In the genomic region with DNA sequence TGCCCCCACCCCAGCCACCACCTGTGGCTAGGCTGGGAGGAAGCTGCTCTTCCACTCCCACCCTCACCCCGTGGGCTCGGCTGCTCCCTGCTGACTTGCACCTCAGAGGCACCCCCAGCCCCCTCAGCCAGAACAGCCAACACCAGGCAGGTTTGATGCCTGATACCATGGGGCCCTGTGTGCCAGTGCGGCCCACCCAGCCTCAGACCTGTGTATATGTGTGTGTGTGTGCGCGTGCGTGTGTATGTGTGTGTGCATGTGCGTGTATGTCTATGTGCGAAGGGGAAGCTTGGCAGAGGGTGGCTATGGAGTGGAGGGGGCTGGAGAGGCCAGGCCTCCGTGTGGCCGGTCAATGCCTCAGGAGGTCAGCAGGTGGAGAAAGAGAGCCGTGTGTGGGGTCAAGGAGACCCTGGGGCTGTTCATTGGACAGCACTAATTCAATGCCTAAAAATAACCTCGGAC, we compare ENCODE assay signal across 8 cellular contexts. TPM values are rescaled to one million over a fixed set of nuclear protein-coding genes. Genes with fewer than 3 reads are reported as not detected.
DNase-seq lines count a peak whose midpoint lies in the region; ATAC-seq, FAIRE-seq and TF ChIP-seq lines count a peak whose summit lies in the region.

No MANE protein-coding gene starts in this region.

- peak overlapping the region; percentile 13; the same call in 1 of the 3 replicates for H3K4me2 ChIP-seq in A549

- no peak for TF ChIP-seq POLR2A in A549 (IDR thresholded peaks at IDR 0.05; ENCODE audit: low read length)

- H3K4me3 Mint-ChIP-seq in activated naive CD8-positive, alpha-beta T cell treated with anti-CD3 and anti-CD28 coated beads, Interleukin-2, amount 50 U/mL, for 24 hours = no peak overlapping the region

- WGBS in A549 (ENCODE audit: missing lambda C conversion rate) = 52% methylated on average over 10 of the region's 12 CpGs

- H3K27ac ChIP-seq in A549 = peak overlapping the region in 1 of 2 experiments; percentile 37; a peak in 1 of 6 replicates

- peaks cover 9% of the 10 kb centered on the region for H3K4me1 Mint-ChIP-seq in activated naive CD8-positive, alpha-beta T cell treated with anti-CD3 and anti-CD28 coated beads, Interleukin-2, amount 50 U/mL, for 24 hours

- no peaks in the 10 kb centered on the region for H3K36me3 ChIP-seq in H7 (replicated peaks; ENCODE audit: control insufficient read depth, insufficient read depth, low read length)

- H3K4me3 ChIP-seq in A549 (no peak overlapping the region), H7 (ENCODE audit: insufficient read depth, low read depth, low read length) (no peak overlapping the region)

- TF ChIP-seq EP300 in A549 (IDR thresholded peaks at IDR 0.05) = no peak

- no peaks in the 10 kb centered on the region for H3K9me3 Mint-ChIP-seq in activated naive CD8-positive, alpha-beta T cell treated with anti-CD3 and anti-CD28 coated beads, Interleukin-2, amount 50 U/mL, for 24 hours

- no peak for FAIRE-seq in A549 (lab: Jason Lieb, UNC)

- H3K36me3 Mint-ChIP-seq in activated naive CD8-positive, alpha-beta T cell treated with anti-CD3 and anti-CD28 coated beads, Interleukin-2, amount 50 U/mL, for 24 hours (ENCODE audit: low read depth) = no peaks in the 10 kb centered on the region

- TF ChIP-seq RAD21 in A549 (conservative IDR thresholded peaks at IDR 0.05 in 1 of 2, IDR thresholded peaks at IDR 0.05 in 1 of 2) = peak; percentile 81 to 84

- peak; percentile 72 for TF ChIP-seq CTCF in A549 (IDR thresholded peaks at IDR 0.05)

- no peak overlapping the region for H3K27ac Mint-ChIP-seq in activated naive CD8-positive, alpha-beta T cell treated with anti-CD3 and anti-CD28 coated beads, Interleukin-2, amount 50 U/mL, for 24 hours

- peaks cover 7% of the 10 kb centered on the region for H3K27me3 Mint-ChIP-seq in activated naive CD8-positive, alpha-beta T cell treated with anti-CD3 and anti-CD28 coated beads, Interleukin-2, amount 50 U/mL, for 24 hours

- CTCF ChIA-PET in A549 (lab: Yijun Ruan, JAX) = interaction anchor here (0.7 to 6.6 kb wide), 38 partner anchors 9 to 488 kb away, joined by 3 to 74 read pairs (median 5); a partner anchor contains a TSS

- POLR2A ChIA-PET in A549 (lab: Yijun Ruan, JAX) = no interaction called here

- no peaks in the 10 kb centered on the region for H3K27me3 ChIP-seq in H7 (ENCODE audit: control insufficient read depth, insufficient read depth, low read length)

- peak; percentile 46 to 58 for DNase-seq in A549 (ENCODE audit: low read depth in 1 of 2, low spot score in 1 of 2)
- peak; percentile 94 for DNase-seq in H7
- no peak for DNase-seq in activated naive CD8-positive, alpha-beta T cell treated with anti-CD3 and anti-CD28 coated beads, Interleukin-2, amount 50 U/mL, for 24 hours
- DNase-seq in kidney glomerular epithelial cell (lab: John Stamatoyannopoulos, UW) = peak; percentile 22
- no peak for DNase-seq in NOMO-1 (lab: John Stamatoyannopoulos, UW; ENCODE audit: unreplicated experiment in 2 of 2)
- DNase-seq in NCI-H1436 (lab: John Stamatoyannopoulos, UW) = no peak
- no peak for DNase-seq in activated CD4-positive, alpha-beta T cell treated with anti-CD3 and anti-CD28 coated beads, Interleukin-2, amount 50 U/mL, for 4 hours

- ATAC-seq in A549 (peak; percentile 85 to 93), GM19455 (IDR thresholded peaks at IDR 0.05; ENCODE audit: unreplicated experiment) (no peak)
- ATAC-seq in activated naive CD8-positive, alpha-beta T cell treated with anti-CD3 and anti-CD28 coated beads, Interleukin-2, amount 50 U/mL, for 24 hours = peak; percentile 7

- peaks cover 23% of the 10 kb centered on the region for H3K4me1 ChIP-seq in A549

- no peaks in the 10 kb centered on the region; the same call in 2 of the 3 replicates for H3K9me3 ChIP-seq in A549

TF ChIP-seq in A549, 52 proteins besides CTCF, POLR2A, EP300 and RAD21:
- TF ChIP-seq CHD2 (IDR thresholded peaks at IDR 0.05; ENCODE audit: low read length, partially characterized antibody) (no peak), SMC3 (IDR thresholded peaks at IDR 0.05) (peak; percentile 75)

RNA-seq across cellular contexts. Expression of a gene that starts 16.6 kb away (rescaled TPM):
- polyA plus RNA-seq in A549 (2011; rRNA removed) (9.4 and 9.7 TPM in 2 replicates), A549 (2017; fragmentation: RNase III; extraction: RNeasy Plus Mini Kit Qiagen cat#74134 plus additional on column Dnase treatment) (12.8 to 13.9 TPM (median 13.2 TPM) in 3 replicates)
- 7.7 and 11.9 TPM in 2 replicates for polyA plus RNA-seq in A549 (2012; cell fraction: cytosol; rRNA removed)
- 13.1 and 17.3 TPM in 2 replicates for polyA plus RNA-seq in A549 (2012; cell fraction: nucleus; rRNA removed)
- 22.4 and 25.6 TPM in 2 replicates for polyA minus RNA-seq in A549 (2011; rRNA and poly(A)+ RNA removed)
- 24.1 and 34.6 TPM in 2 replicates for total RNA-seq in H7 (2014; rRNA removed; shearing (Covaris generic))

Comparison
In these comparisons a context has a peak if more than half of its experiments do, and no peak if none do; other contexts are left out.
1. DNase-seq: peak in A549 (2 of 2), H7 (single experiment) and kidney glomerular epithelial cell (single experiment); none in activated naive CD8-positive, alpha-beta T cell treated with anti-CD3 and anti-CD28 coated beads, Interleukin-2, amount 50 U/mL, for 24 hours (single experiment), NOMO-1 (0 of 2), NCI-H1436 (single experiment) and activated CD4-positive, alpha-beta T cell treated with anti-CD3 and anti-CD28 coated beads, Interleukin-2, amount 50 U/mL, for 4 hours (0 of 2).